In genomic region chr2:63679252-63679850, GRCh38 we compare ENCODE assay signal across 17 cellular contexts.
A peak's percentile ranks its signal among the peaks of the same experiment; 100 is the strongest.
DNase-seq lines count a peak whose midpoint lies in the region; ATAC-seq and TF ChIP-seq lines count a peak whose summit lies in the region.
"Had no signal": no experiment of that assay in that cellular context is flagged by ENCODE, and none has a peak within 500 bp of the region (broad histone marks: within the 10 kb centered on the region; RNA-seq: fewer than 3 reads in every experiment).

No MANE protein-coding gene starts in this region.

- TF ChIP-seq CTCF in epithelial cell of esophagus (IDR thresholded peaks at IDR 0.05; ENCODE audit: insufficient read depth, low read depth, low read length, missing control alignments) = no peak

- intact Hi-C loops in Right ventricle myocardium superior (cut with DNase I) = no loop called here
- intact Hi-C loops in left cardiac atrium (cut with DNase I) = no loop called here

- no peak overlapping the region for H3K4me3 ChIP-seq in epithelial cell of esophagus (ENCODE audit: low read length)

- DNase-seq in EL = peak; percentile 67
- DNase-seq in RPMI7951 (ENCODE audit: low read depth) = peak; percentile 28
- DNase-seq in epithelial cell of esophagus (ENCODE audit: low read depth) = peak; percentile 96
- peak; percentile 7 for DNase-seq in retina
- no peak for DNase-seq in Right ventricle myocardium superior
- no peak for DNase-seq in left lobe of liver (ENCODE audit: low spot score)
- DNase-seq in left cardiac atrium = no peak
- no peak for DNase-seq in HuH-7 (ENCODE audit: low spot score)
- DNase-seq: Calu3; CD4-positive, alpha-beta T cell; DMS53; NCI-H1048; NCI-H2081 treated with DMSO at 0.1 percent for 48 hours; NCI-H510A; NCI-H774; SHP77 had no signal

- no peak for ATAC-seq in Right ventricle myocardium superior (ENCODE audit: poor library complexity)
- ATAC-seq in left lobe of liver = no peak
- no peak for ATAC-seq in left cardiac atrium
- ATAC-seq: HCT116 had no signal

Comparison
In these comparisons a context has a peak if more than half of its experiments do, and no peak if none do; other contexts are left out.
1. DNase-seq: peak in EL (single experiment), RPMI7951 (single experiment), epithelial cell of esophagus (single experiment) and retina (single experiment); none in Right ventricle myocardium superior (single experiment), left lobe of liver (single experiment), left cardiac atrium (single experiment) and HuH-7 (single experiment).